ENCODE assay signal across 20 cellular contexts in genomic region chr22:36934153-36934939, GRCh38. TPM values are rescaled to one million over a fixed set of nuclear protein-coding genes. Genes with fewer than 3 reads are reported as not detected.
DNase-seq lines count a peak whose midpoint lies in the region; ATAC-seq, FAIRE-seq and TF ChIP-seq lines count a peak whose summit lies in the region.
"Had no signal": no experiment of that assay in that cellular context is flagged by ENCODE, and none has a peak within 500 bp of the region (broad histone marks: within the 10 kb centered on the region; RNA-seq: fewer than 3 reads in every experiment).

No MANE protein-coding gene starts in this region.

- FAIRE-seq in bronchial epithelial cell (lab: Jason Lieb, UNC): peak; percentile 55
- FAIRE-seq: GM12878 had no signal

- peak; percentile 5 for DNase-seq in AG20443 (ENCODE audit: low spot score)
- DNase-seq in H7: peak; percentile 33
- peak; percentile 3 for DNase-seq in bronchial epithelial cell (ENCODE audit: low read depth)
- peak; percentile 57 for DNase-seq in osteocyte (ENCODE audit: extremely low spot score, unreplicated experiment)
- DNase-seq in GM20000 (ENCODE audit: low spot score): no peak
- no peak for DNase-seq in NCI-H446 treated with DMSO at 0.1 percent for 48 hours (lab: John Stamatoyannopoulos, UW)
- DNase-seq: CD4-positive, alpha-beta T cell; COR-L47; DMS79 treated with DMSO at 0.1 percent for 48 hours; GOT3; NCI-H1105 treated with DMSO at 0.1 percent for 48 hours; NCI-H2029 treated with DMSO at 0.1 percent for 48 hours; NCI-H226; NCI-H524 had no signal

- H3K36me3 ChIP-seq in H7 (replicated peaks; ENCODE audit: control insufficient read depth, insufficient read depth, low read length): no peaks in the 10 kb centered on the region
- no peaks in the 10 kb centered on the region for H3K36me3 ChIP-seq in bronchial epithelial cell (ENCODE audit: control insufficient read depth, insufficient read depth, low read length)
- H3K36me3 ChIP-seq: SJSA1 had no signal

- no peaks in the 10 kb centered on the region for H3K4me1 Mint-ChIP-seq in osteocyte (ENCODE audit: unreplicated experiment)

- H3K36me3 Mint-ChIP-seq in osteocyte (ENCODE audit: unreplicated experiment): no peaks in the 10 kb centered on the region

- no peaks in the 10 kb centered on the region for H3K27me3 ChIP-seq in H7 (ENCODE audit: control insufficient read depth, insufficient read depth, low read length)
- no peaks in the 10 kb centered on the region for H3K27me3 ChIP-seq in bronchial epithelial cell (ENCODE audit: control insufficient read depth, insufficient read depth, low read length)
- H3K27me3 ChIP-seq: BLaER1 had no signal

- TF ChIP-seq CTCF in bronchial epithelial cell (IDR thresholded peaks at IDR 0.05; ENCODE audit: insufficient read depth, low read length, severe bottlenecking) (no peak), osteocyte (IDR thresholded peaks at IDR 0.05) (no peak), GM20000 (IDR thresholded peaks at IDR 0.05; ENCODE audit: extremely low read depth, missing control alignments) (no peak)

- H3K4me3 ChIP-seq in H7 (ENCODE audit: insufficient read depth, low read depth, low read length) (no peak overlapping the region), bronchial epithelial cell (ENCODE audit: low read depth, low read length) (no peak overlapping the region)
- H3K4me3 ChIP-seq: BLaER1, GM12878, SJSA1 had no signal

- peaks cover 11% of the 10 kb centered on the region for H3K27me3 Mint-ChIP-seq in osteocyte (ENCODE audit: unreplicated experiment)
- H3K27me3 Mint-ChIP-seq: CD4-positive, alpha-beta T cell; IgD-negative memory B cell had no signal

- no peak overlapping the region for H3K27ac Mint-ChIP-seq in osteocyte (ENCODE audit: unreplicated experiment)
- H3K27ac Mint-ChIP-seq: CD4-positive, alpha-beta T cell had no signal

- no peaks in the 10 kb centered on the region for H3K9me3 Mint-ChIP-seq in osteocyte (ENCODE audit: unreplicated experiment)
- H3K9me3 Mint-ChIP-seq: CD4-positive, alpha-beta T cell; IgD-negative memory B cell had no signal

- no peak for ATAC-seq in GM21526 (IDR thresholded peaks at IDR 0.05; ENCODE audit: low FRiP score, unreplicated experiment)
- ATAC-seq: GM12878, Right ventricle myocardium inferior had no signal

- H3K4me3 Mint-ChIP-seq in osteocyte (ENCODE audit: unreplicated experiment): no peak overlapping the region
- H3K4me3 Mint-ChIP-seq: CD4-positive, alpha-beta T cell had no signal

RNA-seq across cellular contexts. Expression of gene CSF2RB, which starts 20.9 kb away (rescaled TPM):
- total RNA-seq in H7 (2014; rRNA removed; shearing (Covaris generic)): not detected in 2 replicates
- under 0.01 TPM in 1 of 2 replicates, not detected in the other for total RNA-seq in bronchial epithelial cell
- total RNA-seq in osteocyte: not detected in 2 replicates

Comparison
In these comparisons a context has a peak if more than half of its experiments do, and no peak if none do; other contexts are left out.
1. DNase-seq: peak in AG20443 (single experiment), H7 (single experiment), bronchial epithelial cell (single experiment) and osteocyte (single experiment); none in GM20000 (single experiment) and NCI-H446 treated with DMSO at 0.1 percent for 48 hours (single experiment).